In the genomic region with DNA sequence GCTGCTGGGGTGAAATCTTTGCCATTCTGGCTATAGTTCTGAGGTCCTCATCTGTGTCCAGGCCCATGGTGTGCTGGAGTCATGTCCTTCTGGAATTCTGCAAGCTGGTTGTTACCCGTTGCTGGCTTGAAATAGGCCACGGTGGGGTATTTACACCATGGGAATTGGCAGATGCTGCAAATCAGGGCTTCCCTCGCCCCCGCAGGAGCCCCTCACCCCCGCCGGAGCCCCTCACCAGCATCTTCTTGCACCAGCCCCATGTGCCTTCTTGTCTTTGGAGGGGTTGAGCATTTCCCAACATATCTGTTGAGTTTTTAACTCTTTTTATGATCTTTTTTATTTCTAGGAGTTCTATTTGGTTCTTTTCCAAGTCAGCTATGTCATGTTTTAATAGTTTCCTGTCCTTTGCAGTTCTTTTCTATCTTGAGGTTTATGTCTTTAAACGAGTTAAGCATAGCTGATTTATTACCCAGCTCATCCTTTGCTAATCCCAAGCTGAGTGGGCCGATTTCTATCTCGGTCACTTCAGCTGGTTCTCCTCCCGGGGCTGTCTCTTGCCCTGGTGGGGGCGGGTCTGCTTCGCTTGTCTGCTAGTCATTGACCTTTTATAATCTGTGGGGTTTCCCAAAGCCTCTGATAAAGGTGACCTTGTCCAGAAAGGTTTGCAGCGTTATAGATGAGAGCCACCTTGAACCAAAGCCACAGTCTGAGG, we compare ENCODE assay signal across 16 cellular contexts. TPM values are rescaled to one million over a fixed set of nuclear protein-coding genes. Genes with fewer than 3 reads are reported as not detected.
"Had no signal": no experiment of that assay in that cellular context is flagged by ENCODE, and none has a peak within 500 bp of the region (broad histone marks: within the 10 kb centered on the region; RNA-seq: fewer than 3 reads in every experiment).

No MANE protein-coding gene starts in this region.

- H3K36me3 ChIP-seq: adrenal gland, pancreas had no signal

- ATAC-seq: heart left ventricle, left colon, pancreas had no signal

- H3K27ac ChIP-seq: adrenal gland, pancreas had no signal

- H3K27me3 ChIP-seq: adrenal gland, heart left ventricle, pancreas had no signal

- H3K9me3 ChIP-seq: adrenal gland, heart left ventricle, pancreas had no signal

- H3K4me3 ChIP-seq: adrenal gland, heart left ventricle, lung, pancreas had no signal

- H3K4me1 ChIP-seq: adrenal gland, pancreas had no signal

- DNase-seq: activated CD4-positive, alpha-beta memory T cell treated with anti-CD3 and anti-CD28 coated beads, Interleukin-2, amount 10 ng/mL, durations not matched to agents 7 days and 5 days; activated CD4-positive, alpha-beta T cell treated with anti-CD3 and anti-CD28 coated beads for 1 hour; activated effector memory CD4-positive, alpha-beta T cell treated with anti-CD3 and anti-CD28 coated beads, Interleukin-2, amount 50 U/mL, for 16 hours; activated T-cell treated with anti-CD3 and anti-CD28 coated beads, Interleukin-2, amount 50 U/mL, for 48 hours; adrenal gland; effector CD8-positive, alpha-beta T cell; left colon; stimulated activated CD4-positive, alpha-beta T cell treated with anti-CD3 and anti-CD28 coated beads, Interleukin-4, amount 100 ng/mL, for 1 hour; stimulated activated naive CD4-positive, alpha-beta T cell; substantia nigra; T-helper 1 cell; T1000; trophoblast cell had no signal

RNA-seq across cellular contexts. Expression of gene ANO1, which starts 17.6 kb away (rescaled TPM):
- total RNA-seq: activated CD4-positive, alpha-beta memory T cell treated with anti-CD3 and anti-CD28 coated beads, Interleukin-2, amount 10 ng/mL, durations not matched to agents 7 days and 5 days had no signal
